Comparison of ENCODE assay signal across 15 cellular contexts in the genomic region with DNA sequence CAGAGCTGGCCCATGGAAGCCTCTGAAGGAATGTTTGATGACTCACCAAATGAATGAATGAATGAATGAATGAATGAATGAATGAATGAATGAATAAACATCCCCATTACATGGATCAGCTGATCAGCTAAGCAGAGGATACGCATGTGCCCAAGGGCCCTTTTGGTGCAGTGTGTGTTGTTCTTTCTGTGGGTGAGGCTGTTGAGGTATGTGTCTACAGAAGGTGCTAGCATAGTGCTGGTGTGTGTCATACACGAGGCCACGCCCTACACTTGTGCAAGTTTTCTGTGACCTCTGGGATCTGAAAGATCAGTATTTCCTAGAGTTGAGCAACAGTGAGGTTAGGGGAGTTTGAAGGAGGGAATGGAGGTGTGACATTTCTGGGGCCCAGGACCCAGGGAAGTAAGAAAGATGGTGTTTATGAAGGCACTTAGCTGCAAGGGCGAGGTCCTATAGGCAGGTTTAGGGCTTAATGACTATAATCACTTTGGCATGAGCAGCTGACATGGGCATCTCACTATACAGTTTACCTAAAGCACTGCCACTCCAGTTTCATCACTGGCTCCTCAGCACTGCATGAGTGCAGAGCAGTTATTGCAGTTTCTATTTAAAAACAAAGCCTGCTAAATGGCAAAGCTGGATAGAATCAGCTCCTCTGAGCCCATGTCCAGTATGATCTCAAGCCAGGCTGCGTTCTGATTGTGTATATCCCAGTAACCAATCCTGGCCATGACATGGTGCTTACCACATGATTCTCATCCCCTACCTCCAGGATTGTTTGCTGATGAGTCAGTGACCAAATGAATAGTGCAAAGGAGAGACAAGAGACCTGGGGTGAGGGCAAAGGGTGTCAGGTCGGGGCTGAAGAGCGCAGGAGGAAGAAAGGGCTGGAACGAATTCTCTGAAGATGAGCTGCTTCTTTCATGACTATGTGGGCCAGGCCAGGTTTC. TPM values are rescaled to one million over a fixed set of nuclear protein-coding genes. Genes with fewer than 3 reads are reported as not detected.
A peak's percentile ranks its signal among the peaks of the same experiment; 100 is the strongest.
DNase-seq lines count a peak whose midpoint lies in the region; ATAC-seq, FAIRE-seq and TF ChIP-seq lines count a peak whose summit lies in the region.
"Had no signal": no experiment of that assay in that cellular context is flagged by ENCODE, and none has a peak within 500 bp of the region (broad histone marks: within the 10 kb centered on the region; RNA-seq: fewer than 3 reads in every experiment).

No MANE protein-coding gene starts in this region.

- no peak for DNase-seq in stimulated activated naive CD8-positive, alpha-beta T cell treated with anti-CD3 and anti-CD28 coated beads, Interleukin-15, amount 100 ng/mL, for 72 hours
- no peak for DNase-seq in stimulated activated naive CD8-positive, alpha-beta T cell treated with anti-CD3 and anti-CD28 coated beads, Interleukin-15, Interleukin-2, amounts not matched to agents 100 U/mL and 50 U/mL, for 24 hours
- DNase-seq in RKO (ENCODE audit: low spot score) = peak; percentile 11
- peak; percentile 19 for DNase-seq in iPS-NIHi7 (ENCODE audit: extremely low spot score)
- peak; percentile 73 for DNase-seq in urothelium cell line (ENCODE audit: low spot score)
- DNase-seq in activated T-cell treated with anti-CD3 and anti-CD28 coated beads, Interleukin-2, amount 50 U/mL, for 1 hour = no peak
- no peak for DNase-seq in glutamatergic neuron
- no peak for DNase-seq in uterus
- DNase-seq: activated CD4-positive, alpha-beta T cell treated with anti-CD3 and anti-CD28 coated beads for 1 hour; activated effector memory CD4-positive, alpha-beta T cell treated with anti-CD3 and anti-CD28 coated beads, Interleukin-2, amount 50 U/mL, for 16 hours; gastrocnemius medialis; NCI-H1930; SHP77 treated with DMSO at 0.1 percent for 48 hours had no signal

- TF ChIP-seq CTCF in glutamatergic neuron (IDR thresholded peaks at IDR 0.05; ENCODE audit: partially characterized antibody, unreplicated experiment) (no peak), uterus (IDR thresholded peaks at IDR 0.05) (no peak)

- no peaks in the 10 kb centered on the region for H3K36me3 ChIP-seq in uterus
- H3K36me3 ChIP-seq: gastrocnemius medialis, right atrium auricular region had no signal

- H3K4me1 ChIP-seq in uterus = no peaks in the 10 kb centered on the region
- H3K4me1 ChIP-seq: gastrocnemius medialis, right atrium auricular region had no signal

- intact Hi-C loops in uterus (cut with DNase I; ENCODE audit: low total_unique reads) = no loop called here

- H3K27me3 ChIP-seq in uterus = no peaks in the 10 kb centered on the region
- H3K27me3 ChIP-seq: gastrocnemius medialis, right atrium auricular region had no signal

- ATAC-seq in stimulated activated naive CD8-positive, alpha-beta T cell treated with anti-CD3 and anti-CD28 coated beads, Interleukin-15, amount 100 ng/mL, for 72 hours = peak; percentile 37
- no peak for ATAC-seq in stimulated activated naive CD8-positive, alpha-beta T cell treated with anti-CD3 and anti-CD28 coated beads, Interleukin-15, Interleukin-2, amounts not matched to agents 100 U/mL and 50 U/mL, for 24 hours
- ATAC-seq: gastrocnemius medialis had no signal

- FAIRE-seq in urothelium cell line (lab: Jason Lieb, UNC) = peak; percentile 73

- H3K4me3 Mint-ChIP-seq in stimulated activated naive CD8-positive, alpha-beta T cell treated with anti-CD3 and anti-CD28 coated beads, Interleukin-15, amount 100 ng/mL, for 72 hours = no peak overlapping the region
- no peak overlapping the region for H3K4me3 Mint-ChIP-seq in glutamatergic neuron (ENCODE audit: unreplicated experiment)

- H3K9me3 ChIP-seq in uterus = no peaks in the 10 kb centered on the region
- H3K9me3 ChIP-seq: gastrocnemius medialis, right atrium auricular region had no signal

- no peak overlapping the region for H3K4me3 ChIP-seq in uterus
- H3K4me3 ChIP-seq: gastrocnemius medialis, right atrium auricular region had no signal

- no peaks in the 10 kb centered on the region for H3K4me1 Mint-ChIP-seq in stimulated activated naive CD8-positive, alpha-beta T cell treated with anti-CD3 and anti-CD28 coated beads, Interleukin-15, amount 100 ng/mL, for 72 hours
- peaks cover 8% of the 10 kb centered on the region for H3K4me1 Mint-ChIP-seq in glutamatergic neuron (ENCODE audit: low read depth, unreplicated experiment)

- no peak overlapping the region for H3K27ac ChIP-seq in uterus
- H3K27ac ChIP-seq: gastrocnemius medialis, right atrium auricular region had no signal

- H3K27ac Mint-ChIP-seq in stimulated activated naive CD8-positive, alpha-beta T cell treated with anti-CD3 and anti-CD28 coated beads, Interleukin-15, amount 100 ng/mL, for 72 hours = no peak overlapping the region
- no peak overlapping the region for H3K27ac Mint-ChIP-seq in glutamatergic neuron (ENCODE audit: unreplicated experiment)

- no peak for TF ChIP-seq POLR2A in uterus (IDR thresholded peaks at IDR 0.05)

- no peaks in the 10 kb centered on the region for H3K36me3 Mint-ChIP-seq in glutamatergic neuron (ENCODE audit: unreplicated experiment)

- peaks cover 7% of the 10 kb centered on the region for H3K27me3 Mint-ChIP-seq in stimulated activated naive CD8-positive, alpha-beta T cell treated with anti-CD3 and anti-CD28 coated beads, Interleukin-15, amount 100 ng/mL, for 72 hours
- H3K27me3 Mint-ChIP-seq in glutamatergic neuron (ENCODE audit: unreplicated experiment) = no peaks in the 10 kb centered on the region

- no peaks in the 10 kb centered on the region for H3K9me3 Mint-ChIP-seq in stimulated activated naive CD8-positive, alpha-beta T cell treated with anti-CD3 and anti-CD28 coated beads, Interleukin-15, amount 100 ng/mL, for 72 hours
- no peaks in the 10 kb centered on the region for H3K9me3 Mint-ChIP-seq in glutamatergic neuron (ENCODE audit: unreplicated experiment)

RNA-seq across cellular contexts. Expression of a gene that starts 36.4 kb away (rescaled TPM):
- total RNA-seq in glutamatergic neuron (ENCODE audit: unreplicated experiment) (0.34 TPM), uterus (1 to 10 TPM in 1 of 4 donors, not detected in 3; 2.4 TPM)
- total RNA-seq: mesenteric fat pad had no signal

Comparison
In these comparisons a context has a peak if more than half of its experiments do, and no peak if none do; other contexts are left out.
1. DNase-seq: peak in RKO (single experiment), iPS-NIHi7 (single experiment) and urothelium cell line (single experiment); none in stimulated activated naive CD8-positive, alpha-beta T cell treated with anti-CD3 and anti-CD28 coated beads, Interleukin-15, amount 100 ng/mL, for 72 hours (0 of 2), stimulated activated naive CD8-positive, alpha-beta T cell treated with anti-CD3 and anti-CD28 coated beads, Interleukin-15, Interleukin-2, amounts not matched to agents 100 U/mL and 50 U/mL, for 24 hours (single experiment), activated T-cell treated with anti-CD3 and anti-CD28 coated beads, Interleukin-2, amount 50 U/mL, for 1 hour (single experiment), glutamatergic neuron (single experiment) and uterus (0 of 2).